ENCODE assay signal across 8 cellular contexts in genomic region chr18:52174220-52174619, GRCh38.
"Had no signal": no experiment of that assay in that cellular context is flagged by ENCODE, and none has a peak within 500 bp of the region (broad histone marks: within the 10 kb centered on the region; RNA-seq: fewer than 3 reads in every experiment).

No MANE protein-coding gene starts in this region.

- ATAC-seq: GM12878 had no signal

- DNase-seq: GDM1, GF-D8 had no signal

- FAIRE-seq: G401.6, GM12878, GM12891, GM12892, GM18507, GM19239 had no signal

- H3K4me3 ChIP-seq: GM12878 had no signal
